Comparison of ENCODE assay signal across 9 cellular contexts in the genomic region with DNA sequence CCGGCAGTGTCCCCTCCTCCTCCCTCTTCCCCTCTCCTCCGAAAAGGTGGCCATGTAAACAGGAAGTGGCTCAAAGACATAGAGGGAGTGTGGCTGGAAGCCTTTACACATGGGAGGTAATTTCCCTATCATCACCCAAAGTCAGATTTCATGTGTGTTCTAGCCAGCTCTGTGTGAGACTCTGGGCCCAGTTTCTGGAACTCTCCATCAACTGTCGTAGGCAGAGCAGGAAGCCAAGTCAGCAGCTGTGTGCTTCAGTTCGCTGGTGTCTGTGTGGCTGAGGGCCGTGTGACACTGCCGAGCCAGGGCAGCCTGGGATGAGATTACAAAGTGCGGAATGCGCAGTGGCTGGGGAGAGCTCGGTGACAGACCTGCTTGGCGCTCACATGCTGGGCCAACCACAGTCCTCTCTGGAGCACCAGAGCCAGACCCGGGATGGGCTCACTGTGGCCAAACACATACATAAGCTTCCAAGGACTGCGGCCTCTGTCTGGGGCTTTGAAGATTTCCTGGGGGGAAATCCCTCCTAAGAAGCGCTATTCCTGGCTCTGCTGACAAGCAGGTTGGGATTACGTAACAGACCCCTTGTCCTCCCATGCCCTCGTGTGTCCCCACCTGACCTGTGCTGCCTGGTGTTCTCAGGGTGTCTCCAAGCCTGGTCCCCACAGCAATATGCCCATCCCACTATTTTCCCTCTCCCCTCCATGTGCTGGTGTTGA. TPM values are rescaled to one million over a fixed set of nuclear protein-coding genes. Genes with fewer than 3 reads are reported as not detected.
DNase-seq lines count a peak whose midpoint lies in the region; ATAC-seq and TF ChIP-seq lines count a peak whose summit lies in the region.
"Had no signal": no experiment of that assay in that cellular context is flagged by ENCODE, and none has a peak within 500 bp of the region (broad histone marks: within the 10 kb centered on the region; RNA-seq: fewer than 3 reads in every experiment).

No MANE protein-coding gene starts in this region.

- H3K9me3 ChIP-seq in BE2C = no peaks in the 10 kb centered on the region; the same call in 1 of the 2 replicates

- ATAC-seq in omental fat pad (ENCODE audit: low FRiP score) = peak; percentile 73

- TF ChIP-seq CTCF in BE2C (IDR thresholded peaks at IDR 0.05; ENCODE audit: low read depth, low read length) (no peak), fibroblast of mammary gland (conservative IDR thresholded peaks at IDR 0.05; ENCODE audit: control insufficient read depth, insufficient read depth, low read depth, low read length) (no peak), omental fat pad (IDR thresholded peaks at IDR 0.05) (no peak)

- H3K4me3 ChIP-seq in BE2C (ENCODE audit: low read depth, low read length) (no peak overlapping the region), fibroblast of mammary gland (ENCODE audit: control insufficient read depth, low read depth, low read length) (no peak overlapping the region)

- H3K27me3 ChIP-seq in BE2C = no peaks in the 10 kb centered on the region

- DNase-seq in BE2C (peak; percentile 80), fibroblast of mammary gland (ENCODE audit: low read depth) (peak; percentile 70), omental fat pad (ENCODE audit: low spot score) (no peak), D341Med (ENCODE audit: low spot score) (no peak), inferior parietal cortex (ENCODE audit: extremely low spot score) (no peak), NCI-H345 treated with DMSO at 0.1 percent for 48 hours (lab: John Stamatoyannopoulos, UW; ENCODE audit: unreplicated experiment) (no peak), NCI-H1105 treated with DMSO at 0.1 percent for 48 hours (lab: John Stamatoyannopoulos, UW) (no peak)
- DNase-seq: activated B cell treated with CpG ODN at 0.5 μM for 24 hours had no signal

- peaks cover 39% of the 10 kb centered on the region for H3K4me1 ChIP-seq in BE2C

- peaks cover 5% of the 10 kb centered on the region; the same call in 1 of the 2 replicates for H3K36me3 ChIP-seq in BE2C

TF ChIP-seq in PFSK-1, 5 proteins besides CTCF, POLR2A, EP300 and RAD21:
- TF ChIP-seq POLR2AphosphoS5 (IDR thresholded peaks at IDR 0.05; ENCODE audit: low read depth, low read length) = no peak
- no peak for TF ChIP-seq TAF1 (IDR thresholded peaks at IDR 0.05; ENCODE audit: borderline replicate concordance, insufficient read depth, low read length)
- TF ChIP-seq REST (IDR thresholded peaks at IDR 0.05; ENCODE audit: insufficient read depth in 1 of 2, low read depth in 2 of 2, low read length in 2 of 2) = no peak
- TF ChIP-seq SIN3A (IDR thresholded peaks at IDR 0.05; ENCODE audit: borderline replicate concordance, insufficient read depth, low read length) = no peak
- peak; percentile 43 for TF ChIP-seq FOXP2 (optimal IDR thresholded peaks at IDR 0.05; ENCODE audit: borderline replicate concordance, extremely low read depth, extremely low read length, insufficient read depth)

RNA-seq across cellular contexts. Expression of gene UMPS, which starts 50.7 kb away (rescaled TPM):
- 131 TPM for polyA plus RNA-seq in BE2C (2012; ENCODE audit: insufficient read depth, insufficient read length, low read depth)
- 23.6 TPM for polyA plus RNA-seq in PFSK-1 (2012; ENCODE audit: insufficient read length, low read depth)
- 10 to 100 TPM; 20.7 to 37.2 (median 28.2) TPM for total RNA-seq in omental fat pad

Comparison
In these comparisons a context has a peak if more than half of its experiments do, and no peak if none do; other contexts are left out.
1. DNase-seq: peak in BE2C (single experiment) and fibroblast of mammary gland (single experiment); none in omental fat pad (single experiment), D341Med (single experiment), inferior parietal cortex (single experiment), NCI-H345 treated with DMSO at 0.1 percent for 48 hours (single experiment) and NCI-H1105 treated with DMSO at 0.1 percent for 48 hours (single experiment).